In the genomic region with DNA sequence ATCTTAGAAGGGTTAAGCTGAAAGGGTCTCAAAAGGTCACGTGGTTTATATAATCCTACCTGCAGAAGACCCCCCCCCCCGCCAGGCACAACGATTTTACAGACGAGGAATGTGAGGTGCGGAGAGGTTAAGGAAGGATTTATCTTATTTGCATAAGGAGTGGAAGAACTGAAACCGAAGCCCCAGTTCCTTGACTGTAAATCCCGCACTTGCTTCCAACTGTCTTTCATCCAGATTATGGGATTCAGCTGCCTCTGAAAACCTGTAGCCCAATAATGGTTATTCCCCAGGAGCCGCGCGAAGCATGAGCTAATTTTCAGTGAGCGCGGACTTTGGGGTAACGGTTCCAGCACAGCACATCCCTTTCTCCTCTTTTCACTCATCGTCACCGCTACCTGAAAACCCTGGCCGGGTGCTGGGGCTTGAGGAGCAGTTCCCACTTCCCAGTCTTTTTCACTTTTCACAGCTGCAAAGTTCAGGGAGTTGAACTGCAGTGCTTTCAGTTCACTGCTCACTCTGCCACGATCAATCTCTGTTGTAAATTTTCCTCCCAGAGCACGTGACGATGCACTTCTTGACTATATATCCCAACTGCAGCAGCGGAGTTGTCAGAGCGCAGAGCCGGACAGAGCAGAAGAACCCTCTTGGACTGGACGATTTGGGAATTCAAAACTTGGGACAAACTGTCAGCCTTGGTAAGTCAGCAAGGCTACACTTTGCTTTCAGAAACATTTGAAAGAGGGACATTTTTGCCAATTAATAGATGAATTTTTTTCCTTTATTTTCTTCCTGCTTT, we compare ENCODE assay signal across 8 cellular contexts. TPM values are rescaled to one million over a fixed set of nuclear protein-coding genes. Genes with fewer than 3 reads are reported as not detected.
DNase-seq lines count a peak whose midpoint lies in the region; ATAC-seq and TF ChIP-seq lines count a peak whose summit lies in the region.

A gene with protein sequence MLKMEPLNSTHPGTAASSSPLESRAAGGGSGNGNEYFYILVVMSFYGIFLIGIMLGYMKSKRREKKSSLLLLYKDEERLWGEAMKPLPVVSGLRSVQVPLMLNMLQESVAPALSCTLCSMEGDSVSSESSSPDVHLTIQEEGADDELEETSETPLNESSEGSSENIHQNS (plus strand): TSS at position 611 of the 796 bp plus-strand sequence. CDS start 641 bp downstream, outside the sequence.

- peak within 1 kb of the TSS; percentile 24 to 69 (median 51) for H3K4me3 ChIP-seq in dorsolateral prefrontal cortex
- H3K4me3 ChIP-seq in mesenchymal stem cell (ENCODE audit: insufficient read depth in 1 of 2, low read depth in 1 of 2, low read length in 2 of 2) = peak within 1 kb of the TSS in 1 of 2 experiments; percentile 85
- H3K4me3 ChIP-seq in thoracic aorta = peak within 1 kb of the TSS; percentile 71

- H3K36me3 Mint-ChIP-seq in naive thymus-derived CD8-positive, alpha-beta T cell = no peaks in the 10 kb centered on the region

- H3K27me3 Mint-ChIP-seq in naive thymus-derived CD8-positive, alpha-beta T cell = peaks cover 3 to 49% (median 11%) of the 10 kb centered on the region in 5 donors

- H4K91ac ChIP-seq in mesenchymal stem cell (ENCODE audit: low read length) = peak within 1 kb of the TSS; percentile 57

- H3K36me3 ChIP-seq in mesenchymal stem cell (ENCODE audit: control insufficient read depth in 1 of 2, insufficient read depth in 2 of 2, low read depth in 1 of 2, low read length in 2 of 2) = no peaks in the 10 kb centered on the region
- H3K36me3 ChIP-seq in thoracic aorta = no peaks in the 10 kb centered on the region

- WGBS in mesenchymal stem cell = 42% methylated on average over 18 of the region's 23 CpGs

- H2BK5ac ChIP-seq in mesenchymal stem cell (ENCODE audit: low read depth, low read length, poor library complexity, severe bottlenecking) = no peak within 1 kb of the TSS

- H3K27me3 ChIP-seq in dorsolateral prefrontal cortex (peaks cover 0 to 12% (median 0%) of the 10 kb centered on the region in 45 donors), mesenchymal stem cell (ENCODE audit: control insufficient read depth in 1 of 2, insufficient read depth in 1 of 2, low read length in 2 of 2) (no peaks in the 10 kb centered on the region), thoracic aorta (replicated peaks; ENCODE audit: insufficient read depth) (no peaks in the 10 kb centered on the region)

- TF ChIP-seq CTCF in dorsolateral prefrontal cortex (IDR thresholded peaks at IDR 0.05 in 54 of 56, conservative IDR thresholded peaks at IDR 0.05 in 2 of 56; ENCODE audit: low read depth in 1 of 56, partially characterized antibody in 56 of 56) = no peak
- TF ChIP-seq CTCF in thoracic aorta (IDR thresholded peaks at IDR 0.05) = no peak

- H3K27ac Mint-ChIP-seq in naive thymus-derived CD8-positive, alpha-beta T cell = peak within 1 kb of the TSS in 1 of 10 donors; percentile 33

- no peaks in the 10 kb centered on the region for H3K79me1 ChIP-seq in mesenchymal stem cell (replicated peaks; ENCODE audit: low read length, poor library complexity, severe bottlenecking)

- H2BK15ac ChIP-seq in mesenchymal stem cell (ENCODE audit: low read depth, poor library complexity, severe bottlenecking) = peak within 1 kb of the TSS; percentile 80

- peak within 1 kb of the TSS in 1 of 2 experiments; percentile 70 for H3K23ac ChIP-seq in mesenchymal stem cell (ENCODE audit: low read length in 2 of 2)

- H2AK5ac ChIP-seq in mesenchymal stem cell (ENCODE audit: low read length, severe bottlenecking) = no peak within 1 kb of the TSS

- peak within 1 kb of the TSS; percentile 69 to 99 for H2BK12ac ChIP-seq in mesenchymal stem cell (ENCODE audit: low read length in 2 of 2)

- peak within 1 kb of the TSS; percentile 57 to 76 for H3K4ac ChIP-seq in mesenchymal stem cell (ENCODE audit: low read depth in 1 of 2, low read length in 2 of 2)

- H2AFZ ChIP-seq in mesenchymal stem cell (ENCODE audit: low read depth, low read length) = no peak within 1 kb of the TSS

- peaks cover 0 to 2% (median 0%) of the 10 kb centered on the region in 9 donors for H3K9me3 Mint-ChIP-seq in naive thymus-derived CD8-positive, alpha-beta T cell

- H3K18ac ChIP-seq in mesenchymal stem cell (ENCODE audit: low read depth in 1 of 2, low read length in 2 of 2) = peak within 1 kb of the TSS; percentile 77 to 95

- H3K4me1 Mint-ChIP-seq in naive thymus-derived CD8-positive, alpha-beta T cell = peaks cover 0 to 1% (median 0%) of the 10 kb centered on the region in 4 donors

- intact Hi-C loops in dorsolateral prefrontal cortex (cut with DNase I) = no loop called here

- peak within 1 kb of the TSS; percentile 83 for H3K9ac ChIP-seq in mesenchymal stem cell (ENCODE audit: low read length)

- no peak within 1 kb of the TSS for H3K4me3 Mint-ChIP-seq in naive thymus-derived CD8-positive, alpha-beta T cell

- H3K4me1 ChIP-seq in mesenchymal stem cell (ENCODE audit: control insufficient read depth, insufficient read depth, low read depth, low read length) = peaks cover 5% of the 10 kb centered on the region
- H3K4me1 ChIP-seq in thoracic aorta (ENCODE audit: control insufficient read depth in 1 of 2, low read depth in 2 of 2) = peaks cover 24 to 44% of the 10 kb centered on the region in 2 donors

- H3K27ac ChIP-seq in dorsolateral prefrontal cortex (peak within 1 kb of the TSS in 49 of 59 donors; percentile 14 to 88 (median 71)), mesenchymal stem cell (ENCODE audit: low read length, poor library complexity, severe bottlenecking) (no peak within 1 kb of the TSS), thoracic aorta (peak within 1 kb of the TSS; percentile 86 to 94)

- no peak for ATAC-seq in thoracic aorta (ENCODE audit: insufficient number of reproducible peaks, low FRiP score, low read depth)
- no peak for ATAC-seq in naive thymus-derived CD8-positive, alpha-beta T cell
- no peak for ATAC-seq in HG02759 (IDR thresholded peaks at IDR 0.05; ENCODE audit: unreplicated experiment)

- peak within 1 kb of the TSS in 1 of 2 experiments; percentile 91 for H3K14ac ChIP-seq in mesenchymal stem cell (ENCODE audit: low read length in 2 of 2)

- peak within 1 kb of the TSS; percentile 68 for H4K8ac ChIP-seq in mesenchymal stem cell (ENCODE audit: low read length)

- POLR2A ChIA-PET in naive thymus-derived CD8-positive, alpha-beta T cell (lab: Charles Lee) = no interaction called here

- no peak within 1 kb of the TSS for H3K4me2 ChIP-seq in mesenchymal stem cell (ENCODE audit: low read length, poor library complexity, severe bottlenecking)

- DNase-seq in LHCN-M2 (ENCODE audit: low read depth) (peak; percentile 85), dorsolateral prefrontal cortex (no peak), mesenchymal stem cell (peak; percentile 90), thoracic aorta (ENCODE audit: low spot score) (no peak), NCI-H2081 (lab: John Stamatoyannopoulos, UW) (no peak), glomerular visceral epithelial cell (ENCODE audit: extremely low spot score) (no peak)
- no peak for DNase-seq in naive thymus-derived CD8-positive, alpha-beta T cell

- no peaks in the 10 kb centered on the region for H3K9me3 ChIP-seq in mesenchymal stem cell (ENCODE audit: control insufficient read depth, low read length)
- H3K9me3 ChIP-seq in thoracic aorta = no peaks in the 10 kb centered on the region

- peak within 1 kb of the TSS; percentile 71 for H2BK120ac ChIP-seq in mesenchymal stem cell (ENCODE audit: low read depth, low read length)

RNA-seq across cellular contexts. Expression of the gene that starts here (rescaled TPM):
- total RNA-seq in LHCN-M2 (2014; rRNA removed) (4.0 and 6.3 TPM in 2 replicates), dorsolateral prefrontal cortex (10 to 100 TPM in 15 of 120 experiments, 1 to 10 TPM in 104, under 1 TPM in 1; 0.99 to 25.8 (median 4.2) TPM), thoracic aorta (10 to 100 TPM in 1 of 2 donors, 1 to 10 TPM in 1; 9.6 to 13.6 TPM)
- polyA plus RNA-seq in LHCN-M2 (2012) = 8.3 TPM
- 46.9 TPM for polyA plus RNA-seq in mesenchymal stem cell (2013, experiment 1 of 2)
- polyA plus RNA-seq in mesenchymal stem cell (2013, experiment 2 of 2) = 47.3 TPM
- total RNA-seq in naive thymus-derived CD8-positive, alpha-beta T cell = not detected
- not detected for polyA plus RNA-seq in naive thymus-derived CD8-positive, alpha-beta T cell

Comparison
In these comparisons a context has a peak if more than half of its experiments do, and no peak if none do; other contexts are left out.
1. DNase-seq: peak in LHCN-M2 (single experiment) and mesenchymal stem cell (single experiment); none in dorsolateral prefrontal cortex (0 of 10), thoracic aorta (single experiment), naive thymus-derived CD8-positive, alpha-beta T cell (0 of 10), NCI-H2081 (0 of 2) and glomerular visceral epithelial cell (single experiment).